Comparison of ENCODE assay signal across 18 cellular contexts in genomic region chr1:38291906-38292521, GRCh38.
DNase-seq lines count a peak whose midpoint lies in the region; ATAC-seq and TF ChIP-seq lines count a peak whose summit lies in the region.
"Had no signal": no experiment of that assay in that cellular context is flagged by ENCODE, and none has a peak within 500 bp of the region (broad histone marks: within the 10 kb centered on the region; RNA-seq: fewer than 3 reads in every experiment).

No MANE protein-coding gene starts in this region.

- H3K9me3 Mint-ChIP-seq in mesothelial cell of epicardium, result peaks cover 4% of the 10 kb centered on the region
- peaks cover 4% of the 10 kb centered on the region for H3K9me3 Mint-ChIP-seq in stimulated activated memory B cell treated with anti-CD40 and anti-IgM and Interleukin-4, amounts not matched to agents 10 μg/mL and 1 μg/mL and 100 μg/mL, for 72 hours
- H3K9me3 Mint-ChIP-seq: activated naive CD8-positive, alpha-beta T cell treated with anti-CD3 and anti-CD28 coated beads, Interleukin-2, amount 10 ng/mL, durations not matched to agents 7 days and 5 days; activated T-cell treated with anti-CD3 and anti-CD28 coated beads, Interleukin-2, amount 50 U/mL, for 24 hours; central memory CD8-positive, alpha-beta T cell had no signal

- peak overlapping the region; percentile 45 for H3K4me3 Mint-ChIP-seq in mesothelial cell of epicardium
- peak overlapping the region; percentile 26 for H3K4me3 Mint-ChIP-seq in stimulated activated memory B cell treated with anti-CD40 and anti-IgM and Interleukin-4, amounts not matched to agents 10 μg/mL and 1 μg/mL and 100 μg/mL, for 72 hours
- H3K4me3 Mint-ChIP-seq: activated CD4-positive, alpha-beta T cell treated with anti-CD3 and anti-CD28 coated beads for 36 hours; activated naive CD8-positive, alpha-beta T cell treated with anti-CD3 and anti-CD28 coated beads, Interleukin-2, amount 10 ng/mL, durations not matched to agents 7 days and 5 days; activated T-cell treated with anti-CD3 and anti-CD28 coated beads, Interleukin-2, amount 50 U/mL, for 24 hours; central memory CD8-positive, alpha-beta T cell had no signal

- H3K4me3 ChIP-seq in HUES6 (ENCODE audit: low read depth, low read length), result peak overlapping the region; percentile 45
- H3K4me3 ChIP-seq: left lung had no signal

- H3K9me3 ChIP-seq in HUES6 (ENCODE audit: control insufficient read depth, insufficient read depth, low read depth, low read length), result peaks cover 11% of the 10 kb centered on the region; the same call in 1 of the 2 replicates
- H3K9me3 ChIP-seq: left lung had no signal

- no peak for TF ChIP-seq CTCF in mesothelial cell of epicardium (IDR thresholded peaks at IDR 0.05; ENCODE audit: unreplicated experiment)

- H3K27ac ChIP-seq in HUES6 (ENCODE audit: low read depth, low read length), result 0 out of 2 replicates have a peak overlapping the region, but pooled peaks have one; percentile 5
- H3K27ac ChIP-seq: left lung, RWPE1 had no signal

- intact Hi-C loops in left cardiac atrium (cut with DNase I), result no loop called here

- H3K4me1 ChIP-seq in HUES6 (ENCODE audit: control insufficient read depth, insufficient read depth, low read length), result peaks cover 22% of the 10 kb centered on the region

- H3K27ac Mint-ChIP-seq in mesothelial cell of epicardium, result no peak overlapping the region
- no peak overlapping the region for H3K27ac Mint-ChIP-seq in stimulated activated memory B cell treated with anti-CD40 and anti-IgM and Interleukin-4, amounts not matched to agents 10 μg/mL and 1 μg/mL and 100 μg/mL, for 72 hours
- H3K27ac Mint-ChIP-seq: activated CD4-positive, alpha-beta T cell treated with anti-CD3 and anti-CD28 coated beads for 36 hours; activated naive CD8-positive, alpha-beta T cell treated with anti-CD3 and anti-CD28 coated beads, Interleukin-2, amount 10 ng/mL, durations not matched to agents 7 days and 5 days; activated T-cell treated with anti-CD3 and anti-CD28 coated beads, Interleukin-2, amount 50 U/mL, for 24 hours had no signal

- no peaks in the 10 kb centered on the region for H3K36me3 Mint-ChIP-seq in mesothelial cell of epicardium
- H3K36me3 Mint-ChIP-seq in stimulated activated memory B cell treated with anti-CD40 and anti-IgM and Interleukin-4, amounts not matched to agents 10 μg/mL and 1 μg/mL and 100 μg/mL, for 72 hours, result peaks cover 5% of the 10 kb centered on the region
- H3K36me3 Mint-ChIP-seq: activated naive CD8-positive, alpha-beta T cell treated with anti-CD3 and anti-CD28 coated beads, Interleukin-2, amount 10 ng/mL, durations not matched to agents 7 days and 5 days had no signal

- ATAC-seq in left cardiac atrium, result peak in 1 of 2 donors; percentile 75
- ATAC-seq in stimulated activated memory B cell treated with anti-CD40 and anti-IgM and Interleukin-4, amounts not matched to agents 10 μg/mL and 1 μg/mL and 100 μg/mL, for 72 hours, result peak; percentile 41
- ATAC-seq: activated CD4-positive, alpha-beta T cell treated with anti-CD3 and anti-CD28 coated beads for 36 hours; left lung had no signal

- H3K4me1 Mint-ChIP-seq in mesothelial cell of epicardium, result no peaks in the 10 kb centered on the region
- peaks cover 14% of the 10 kb centered on the region for H3K4me1 Mint-ChIP-seq in stimulated activated memory B cell treated with anti-CD40 and anti-IgM and Interleukin-4, amounts not matched to agents 10 μg/mL and 1 μg/mL and 100 μg/mL, for 72 hours
- H3K4me1 Mint-ChIP-seq: activated naive CD8-positive, alpha-beta T cell treated with anti-CD3 and anti-CD28 coated beads, Interleukin-2, amount 10 ng/mL, durations not matched to agents 7 days and 5 days had no signal

- peaks cover 75% of the 10 kb centered on the region for H3K27me3 Mint-ChIP-seq in mesothelial cell of epicardium (ENCODE audit: low read depth)
- H3K27me3 Mint-ChIP-seq in stimulated activated memory B cell treated with anti-CD40 and anti-IgM and Interleukin-4, amounts not matched to agents 10 μg/mL and 1 μg/mL and 100 μg/mL, for 72 hours, result peaks cover 37% of the 10 kb centered on the region

- DNase-seq in left cardiac atrium (peak; percentile 37), mesothelial cell of epicardium (ENCODE audit: low spot score in 2 of 2, unreplicated experiment in 2 of 2) (no peak), epidermal melanocyte (ENCODE audit: insufficient read length, low spot score) (no peak), NCI-H748 treated with DMSO at 0.1 percent for 48 hours (lab: John Stamatoyannopoulos, UW) (no peak), hippocampal formation (lab: John Stamatoyannopoulos, UW) (no peak)
- no peak for DNase-seq in central memory CD4-positive, alpha-beta T cell
- DNase-seq: activated CD4-positive, alpha-beta T cell treated with anti-CD3 and anti-CD28 coated beads for 36 hours; activated naive CD8-positive, alpha-beta T cell treated with anti-CD3 and anti-CD28 coated beads, Interleukin-2, amount 10 ng/mL, durations not matched to agents 7 days and 5 days; activated T-cell treated with anti-CD3 and anti-CD28 coated beads, Interleukin-2, amount 50 U/mL, for 24 hours; AML-193; DMS153; left lung; NCI-H2081; T-helper 2 cell had no signal

- H3K27me3 ChIP-seq in HUES6 (ENCODE audit: control insufficient read depth, insufficient read depth, low read length), result peaks cover 6% of the 10 kb centered on the region; the same call in 1 of the 2 replicates

- H3K36me3 ChIP-seq in HUES6 (ENCODE audit: control insufficient read depth, insufficient read depth, low read length), result no peaks in the 10 kb centered on the region
- H3K36me3 ChIP-seq: left lung had no signal

- H3K9ac ChIP-seq in HUES6 (ENCODE audit: low read length), result peak overlapping the region; percentile 2
